26 cellular contexts compared by ENCODE assay signal in the genomic region with DNA sequence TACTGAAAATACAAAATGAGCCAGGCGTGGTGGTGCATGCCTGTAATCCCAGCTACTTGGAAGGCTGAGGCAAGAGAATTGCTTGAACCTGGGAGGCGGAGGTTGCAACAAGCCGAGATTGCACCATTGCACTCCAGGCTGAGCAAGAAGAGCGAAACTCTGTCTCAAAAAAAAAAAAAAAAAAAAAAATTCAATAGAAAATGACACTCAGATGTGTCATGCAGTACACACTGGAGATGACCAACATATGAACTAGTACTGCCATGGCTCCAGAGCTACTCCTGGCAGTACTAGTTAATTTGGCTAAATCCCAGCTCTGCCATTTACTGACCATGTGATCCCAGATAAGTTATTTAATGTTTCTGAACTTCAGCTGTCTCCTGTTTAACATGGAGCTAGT. TPM values are rescaled to one million over a fixed set of nuclear protein-coding genes. Genes with fewer than 3 reads are reported as not detected.
DNase-seq lines count a peak whose midpoint lies in the region; ATAC-seq and TF ChIP-seq lines count a peak whose summit lies in the region.
"Had no signal": no experiment of that assay in that cellular context is flagged by ENCODE, and none has a peak within 500 bp of the region (broad histone marks: within the 10 kb centered on the region; RNA-seq: fewer than 3 reads in every experiment).

No MANE protein-coding gene starts in this region.

- DNase-seq in activated T-cell treated with anti-CD3 and anti-CD28 coated beads, Interleukin-2, amount 50 U/mL, for 72 hours = no peak
- no peak for DNase-seq in activated T-cell treated with anti-CD3 and anti-CD28 coated beads, Interleukin-2, amount 50 U/mL, for 4 hours
- DNase-seq in T-helper 17 cell = no peak
- peak; percentile 49 for DNase-seq in fibroblast of villous mesenchyme (ENCODE audit: low read depth)
- DNase-seq in vagina (ENCODE audit: extremely low spot score in 2 of 2) = no peak
- no peak for DNase-seq in left ventricle myocardium superior
- DNase-seq in left lung = no peak
- DNase-seq in activated CD4-positive, alpha-beta T cell treated with anti-CD3 and anti-CD28 coated beads, Interleukin-2, amount 50 U/mL, for 1 hour = no peak
- DNase-seq: activated CD4-positive, alpha-beta T cell treated with anti-CD3 and anti-CD28 coated beads, Interleukin-2, amount 10 ng/mL, durations not matched to agents 24 days and 14 days; activated naive CD4-positive, alpha-beta T cell treated with Interleukin-2 at 50 U/mL for 16 hours; aorta; C1 segment of cervical spinal cord; cerebellar nuclear complex; effector memory CD4-positive, alpha-beta T cell; GF-D8; naive thymus-derived CD8-positive, alpha-beta T cell; NCI-H1092; NCI-H2081 treated with DMSO at 0.1 percent for 48 hours; posterior cingulate gyrus; RPMI8226; stimulated activated naive CD8-positive, alpha-beta T cell treated with anti-CD3 and anti-CD28 coated beads, Interleukin-15, amount 100 ng/mL, for 72 hours had no signal

- intact Hi-C loops in vagina (cut with DNase I) = no loop called here
- intact Hi-C loops in left ventricle myocardium superior (cut with micrococcal nuclease) = no loop called here
- intact Hi-C loops in left lung (cut with DNase I) = no loop called here

- peak; percentile 19 to 36 for ATAC-seq in activated T-cell treated with anti-CD3 and anti-CD28 coated beads, Interleukin-2, amount 50 U/mL, for 72 hours (replicated peaks in 1 of 2)
- no peak for ATAC-seq in activated T-cell treated with anti-CD3 and anti-CD28 coated beads, Interleukin-2, amount 50 U/mL, for 4 hours
- ATAC-seq in T-helper 17 cell (no peak), left ventricle myocardium superior (no peak), left lung (no peak)
- ATAC-seq: HCT116; naive thymus-derived CD8-positive, alpha-beta T cell; stimulated activated naive CD8-positive, alpha-beta T cell treated with anti-CD3 and anti-CD28 coated beads, Interleukin-15, amount 100 ng/mL, for 72 hours had no signal

- peaks cover 30% of the 10 kb centered on the region for H3K4me1 ChIP-seq in vagina
- peaks cover 0 to 52% of the 10 kb centered on the region in 2 donors for H3K4me1 ChIP-seq in left lung

- H3K36me3 Mint-ChIP-seq in activated T-cell treated with anti-CD3 and anti-CD28 coated beads, Interleukin-2, amount 50 U/mL, for 72 hours (ENCODE audit: insufficient read depth in 2 of 2) = peaks cover 0 to 6% of the 10 kb centered on the region in 2 donors
- peaks cover 11% of the 10 kb centered on the region for H3K36me3 Mint-ChIP-seq in activated T-cell treated with anti-CD3 and anti-CD28 coated beads, Interleukin-2, amount 50 U/mL, for 4 hours (ENCODE audit: insufficient read depth)
- H3K36me3 Mint-ChIP-seq in T-helper 17 cell (ENCODE audit: low read depth) = no peaks in the 10 kb centered on the region

- peaks cover 0 to 8% of the 10 kb centered on the region in 2 donors for H3K36me3 ChIP-seq in vagina
- H3K36me3 ChIP-seq in left lung = peaks cover 0 to 2% of the 10 kb centered on the region in 2 donors

- peak overlapping the region; percentile 27 for H3K27ac Mint-ChIP-seq in activated T-cell treated with anti-CD3 and anti-CD28 coated beads, Interleukin-2, amount 50 U/mL, for 72 hours
- H3K27ac Mint-ChIP-seq in T-helper 17 cell = peak overlapping the region; percentile 96
- H3K27ac Mint-ChIP-seq: activated CD4-positive, alpha-beta T cell treated with anti-CD3 and anti-CD28 coated beads, Interleukin-2, amount 10 ng/mL, durations not matched to agents 24 days and 14 days; memory B cell; stimulated activated naive CD8-positive, alpha-beta T cell treated with anti-CD3 and anti-CD28 coated beads, Interleukin-15, amount 100 ng/mL, for 72 hours had no signal

- no peaks in the 10 kb centered on the region for H3K9me3 Mint-ChIP-seq in activated T-cell treated with anti-CD3 and anti-CD28 coated beads, Interleukin-2, amount 50 U/mL, for 72 hours
- H3K9me3 Mint-ChIP-seq in activated T-cell treated with anti-CD3 and anti-CD28 coated beads, Interleukin-2, amount 50 U/mL, for 4 hours = no peaks in the 10 kb centered on the region
- H3K9me3 Mint-ChIP-seq: activated CD4-positive, alpha-beta T cell treated with anti-CD3 and anti-CD28 coated beads, Interleukin-2, amount 10 ng/mL, durations not matched to agents 24 days and 14 days; memory B cell; naive thymus-derived CD8-positive, alpha-beta T cell; stimulated activated naive CD8-positive, alpha-beta T cell treated with anti-CD3 and anti-CD28 coated beads, Interleukin-15, amount 100 ng/mL, for 72 hours had no signal

- H3K9me3 ChIP-seq in T-helper 17 cell (ENCODE audit: control insufficient read depth, low read length, poor library complexity, severe bottlenecking) (no peaks in the 10 kb centered on the region), vagina (no peaks in the 10 kb centered on the region), left lung (no peaks in the 10 kb centered on the region)
- H3K9me3 ChIP-seq: upper lobe of left lung had no signal

- no peak for TF ChIP-seq POLR2A in vagina (IDR thresholded peaks at IDR 0.05)

- H3K27ac ChIP-seq in vagina (peak overlapping the region; percentile 55), left lung (no peak overlapping the region)
- H3K27ac ChIP-seq: hepatocyte, HL-60, upper lobe of left lung had no signal

- no peaks in the 10 kb centered on the region for H3K27me3 ChIP-seq in vagina
- no peaks in the 10 kb centered on the region for H3K27me3 ChIP-seq in left lung
- H3K27me3 ChIP-seq: hepatocyte, upper lobe of left lung had no signal

- H3K27me3 Mint-ChIP-seq in activated T-cell treated with anti-CD3 and anti-CD28 coated beads, Interleukin-2, amount 50 U/mL, for 72 hours (ENCODE audit: low read depth) = no peaks in the 10 kb centered on the region
- no peaks in the 10 kb centered on the region for H3K27me3 Mint-ChIP-seq in activated T-cell treated with anti-CD3 and anti-CD28 coated beads, Interleukin-2, amount 50 U/mL, for 4 hours (ENCODE audit: low read depth)
- no peaks in the 10 kb centered on the region for H3K27me3 Mint-ChIP-seq in T-helper 17 cell
- H3K27me3 Mint-ChIP-seq: activated CD4-positive, alpha-beta T cell treated with anti-CD3 and anti-CD28 coated beads, Interleukin-2, amount 10 ng/mL, durations not matched to agents 24 days and 14 days; memory B cell; naive thymus-derived CD8-positive, alpha-beta T cell; stimulated activated naive CD8-positive, alpha-beta T cell treated with anti-CD3 and anti-CD28 coated beads, Interleukin-15, amount 100 ng/mL, for 72 hours had no signal

- no peak overlapping the region for H3K4me3 ChIP-seq in fibroblast of villous mesenchyme (ENCODE audit: low read depth, low read length)
- H3K4me3 ChIP-seq in vagina = no peak overlapping the region
- H3K4me3 ChIP-seq in left lung = no peak overlapping the region
- H3K4me3 ChIP-seq: hepatocyte, upper lobe of left lung had no signal

- TF ChIP-seq CTCF in fibroblast of villous mesenchyme (IDR thresholded peaks at IDR 0.05; ENCODE audit: insufficient read depth, low read depth, low read length) (no peak), vagina (IDR thresholded peaks at IDR 0.05) (no peak), left lung (IDR thresholded peaks at IDR 0.05) (no peak)

- peaks cover 61% of the 10 kb centered on the region for H3K4me1 Mint-ChIP-seq in activated T-cell treated with anti-CD3 and anti-CD28 coated beads, Interleukin-2, amount 50 U/mL, for 72 hours (ENCODE audit: low read depth)
- peaks cover 34% of the 10 kb centered on the region for H3K4me1 Mint-ChIP-seq in activated T-cell treated with anti-CD3 and anti-CD28 coated beads, Interleukin-2, amount 50 U/mL, for 4 hours (ENCODE audit: low read depth)
- H3K4me1 Mint-ChIP-seq in T-helper 17 cell = peaks cover 19% of the 10 kb centered on the region

- no peak overlapping the region for H3K4me3 Mint-ChIP-seq in activated T-cell treated with anti-CD3 and anti-CD28 coated beads, Interleukin-2, amount 50 U/mL, for 72 hours
- H3K4me3 Mint-ChIP-seq in activated T-cell treated with anti-CD3 and anti-CD28 coated beads, Interleukin-2, amount 50 U/mL, for 4 hours = no peak overlapping the region
- H3K4me3 Mint-ChIP-seq in T-helper 17 cell = no peak overlapping the region
- H3K4me3 Mint-ChIP-seq: activated CD4-positive, alpha-beta T cell treated with anti-CD3 and anti-CD28 coated beads, Interleukin-2, amount 10 ng/mL, durations not matched to agents 24 days and 14 days; memory B cell; naive thymus-derived CD8-positive, alpha-beta T cell; stimulated activated naive CD8-positive, alpha-beta T cell treated with anti-CD3 and anti-CD28 coated beads, Interleukin-15, amount 100 ng/mL, for 72 hours had no signal

RNA-seq across cellular contexts. Expression of a gene that starts 7.3 kb away (rescaled TPM):
- total RNA-seq in activated T-cell treated with anti-CD3 and anti-CD28 coated beads, Interleukin-2, amount 50 U/mL, for 72 hours = 10 to 100 TPM; 56.1 to 68.0 TPM
- total RNA-seq in activated T-cell treated with anti-CD3 and anti-CD28 coated beads, Interleukin-2, amount 50 U/mL, for 4 hours = 10 to 100 TPM; 89.0 to 94.3 (median 91.7) TPM
- 10 to 100 TPM; 24.3 to 26.1 TPM for total RNA-seq in T-helper 17 cell
- 44.9 and 59.6 TPM in 2 replicates for total RNA-seq in fibroblast of villous mesenchyme
- total RNA-seq in vagina = 120 TPM
- 63.2 TPM for total RNA-seq in left ventricle myocardium superior
- 10 to 100 TPM; 72.1 to 89.7 TPM for total RNA-seq in left lung

RNA-seq across cellular contexts. Expression of a gene that starts 20.7 kb away (rescaled TPM):
- total RNA-seq in activated T-cell treated with anti-CD3 and anti-CD28 coated beads, Interleukin-2, amount 50 U/mL, for 72 hours = 100 to 1,000 TPM; 133 to 157 TPM
- 100 to 1,000 TPM; 532 to 555 (median 540) TPM for total RNA-seq in activated T-cell treated with anti-CD3 and anti-CD28 coated beads, Interleukin-2, amount 50 U/mL, for 4 hours
- 100 to 1,000 TPM; 115 to 117 TPM for total RNA-seq in T-helper 17 cell
- total RNA-seq in fibroblast of villous mesenchyme = 146 and 244 TPM in 2 replicates
- total RNA-seq in vagina = 97.0 TPM
- 125 TPM for total RNA-seq in left ventricle myocardium superior
- 100 to 1,000 TPM; 150 to 207 TPM for total RNA-seq in left lung

Comparison
In these comparisons a context has a peak if more than half of its experiments do, and no peak if none do; other contexts are left out.
1. ATAC-seq: peak in activated T-cell treated with anti-CD3 and anti-CD28 coated beads, Interleukin-2, amount 50 U/mL, for 72 hours (2 of 2); none in activated T-cell treated with anti-CD3 and anti-CD28 coated beads, Interleukin-2, amount 50 U/mL, for 4 hours (0 of 2), T-helper 17 cell (single experiment), left ventricle myocardium superior (single experiment) and left lung (single experiment).